In genomic region chr5:134103397-134103796, GRCh38 we compare ENCODE assay signal across 20 cellular contexts. TPM values are rescaled to one million over a fixed set of nuclear protein-coding genes. Genes with fewer than 3 reads are reported as not detected.
DNase-seq lines count a peak whose midpoint lies in the region; ATAC-seq, FAIRE-seq and TF ChIP-seq lines count a peak whose summit lies in the region.
"Had no signal": no experiment of that assay in that cellular context is flagged by ENCODE, and none has a peak within 500 bp of the region (broad histone marks: within the 10 kb centered on the region; RNA-seq: fewer than 3 reads in every experiment).

No MANE protein-coding gene starts in this region.

- SMC1A ChIA-PET in GM12878 (lab: Charles Lee; ENCODE audit: uncharacterized antibody, unreplicated experiment), result interaction anchor here (0.7 to 8.4 kb wide), 3 partner anchors 11 to 62 kb away, joined by 4 to 177 read pairs (median 152); partner anchors contain the start of gene TCF7

- TF ChIP-seq RAD21 in GM12878 (IDR thresholded peaks at IDR 0.05; ENCODE audit: insufficient read depth, low read depth, low read length), result no peak

- TF ChIP-seq EP300 in GM12878 (IDR thresholded peaks at IDR 0.05; ENCODE audit: borderline replicate concordance in 1 of 2, control insufficient read depth in 1 of 2, low read depth in 2 of 2, low read length in 2 of 2), result no peak

- WGBS in GM12878 (ENCODE audit: insufficient coverage, insufficient replicate concordance, low lambda C conversion rate, missing lambda C conversion rate), result 28% methylated on average over 9 of the region's 9 CpGs

- H3K27me3 ChIP-seq in left ventricle myocardium inferior (ENCODE audit: low read depth), result no peaks in the 10 kb centered on the region
- H3K27me3 ChIP-seq in GM12878 (replicated peaks in 1 of 2; ENCODE audit: control insufficient read depth in 2 of 2, insufficient read depth in 2 of 2, low read length in 1 of 2), result no peaks in the 10 kb centered on the region
- H3K27me3 ChIP-seq: body of pancreas, esophagus muscularis mucosa, Peyer's patch, uterus had no signal

- DNase-seq in left ventricle myocardium superior (no peak), left ventricle myocardium inferior (no peak), GM12878 (ENCODE audit: low read depth, low spot score) (no peak), GOT3 (lab: John Stamatoyannopoulos, UW) (no peak), GM19239 (ENCODE audit: insufficient read length, low spot score) (no peak)
- peak; percentile 59 for DNase-seq in activated CD4-positive, alpha-beta T cell treated with anti-CD3 and anti-CD28 coated beads, Interleukin-2, amount 50 U/mL, for 1 hour
- peak; percentile 45 for DNase-seq in stimulated activated naive CD8-positive, alpha-beta T cell treated with anti-CD3 and anti-CD28 coated beads, Interleukin-15, Interleukin-2, amounts not matched to agents 100 U/mL and 50 U/mL, for 24 hours
- DNase-seq: activated CD4-positive, CD25-positive, alpha-beta regulatory T cell; body of pancreas; head of caudate nucleus; HFFc6; mesenchymal stem cell; NCI-H2107; SW 1271; uterus had no signal

- no peak overlapping the region for H2AFZ ChIP-seq in GM12878 (ENCODE audit: control insufficient read depth, low read depth, low read length)

- FAIRE-seq in GM12878 (lab: Jason Lieb, UNC) (no peak), GM19239 (lab: Jason Lieb, UNC) (no peak)
- FAIRE-seq: D721Med, islet of Langerhans had no signal

- H3K4me2 ChIP-seq in GM12878 (ENCODE audit: control insufficient read depth, insufficient read depth), result peak overlapping the region; percentile 38; the same call in 1 of the 2 replicates

- H3K9me3 ChIP-seq in left ventricle myocardium inferior (replicated peaks), result no peaks in the 10 kb centered on the region
- H3K9me3 ChIP-seq in GM12878 (replicated peaks; ENCODE audit: control insufficient read depth, insufficient read depth, low read length), result no peaks in the 10 kb centered on the region
- H3K9me3 ChIP-seq: body of pancreas, esophagus muscularis mucosa, Peyer's patch, uterus had no signal

- H3K27ac ChIP-seq in left ventricle myocardium inferior (replicated peaks), result no peak overlapping the region
- H3K27ac ChIP-seq in GM12878 (ENCODE audit: control insufficient read depth, insufficient read depth), result peak overlapping the region; percentile 77
- H3K27ac ChIP-seq: body of pancreas, esophagus muscularis mucosa, uterus had no signal

- H3K4me3 ChIP-seq in left ventricle myocardium inferior, result no peak overlapping the region
- H3K4me3 ChIP-seq in GM12878, result no peak overlapping the region
- H3K4me3 ChIP-seq: body of pancreas, esophagus muscularis mucosa, Peyer's patch, uterus had no signal

- peak; percentile 67 for ATAC-seq in left ventricle myocardium superior
- peak; percentile 1; the same call in 1 of the 3 replicates for ATAC-seq in GM12878
- ATAC-seq in stimulated activated naive CD8-positive, alpha-beta T cell treated with anti-CD3 and anti-CD28 coated beads, Interleukin-15, Interleukin-2, amounts not matched to agents 100 U/mL and 50 U/mL, for 24 hours, result peak; percentile 2
- no peak for ATAC-seq in GM18511 (IDR thresholded peaks at IDR 0.05; ENCODE audit: unreplicated experiment)
- ATAC-seq: body of pancreas had no signal

- H3K9ac ChIP-seq in GM12878 (ENCODE audit: control insufficient read depth, insufficient read depth, low read length), result peak overlapping the region; percentile 51

- RAD21 ChIA-PET in GM12878 (lab: Charles Lee; ENCODE audit: unreplicated experiment), result interaction anchor here (1.1 to 2.4 kb wide), 3 partner anchors 36 to 49 kb away, joined by 3 to 7 read pairs (median 3); no protein-coding TSS in a partner anchor

- POLR2A ChIA-PET in GM12878 (lab: Charles Lee), result interaction anchor here (1.2 to 11.2 kb wide), 3 partner anchors 29 to 61 kb away, joined by 4 to 81 read pairs (median 6); no protein-coding TSS in a partner anchor

- H3K36me3 ChIP-seq in left ventricle myocardium inferior (no peaks in the 10 kb centered on the region), GM12878 (ENCODE audit: control insufficient read depth in 2 of 2, insufficient read depth in 2 of 2, low read length in 1 of 2) (no peaks in the 10 kb centered on the region)
- H3K36me3 ChIP-seq: esophagus muscularis mucosa, Peyer's patch, uterus had no signal

- in situ Hi-C loops in GM12878 (cut with MboI), result loop anchor here (5.0 kb wide), 1 partner anchor 34 kb away; no protein-coding TSS in a partner anchor

- no TSS peak for BruUV-seq in GM12878 (replicated peaks; lab: Mats Ljungman, UMichigan)

- no peak for TF ChIP-seq POLR2A in GM12878 (IDR thresholded peaks at IDR 0.05; ENCODE audit: low read depth, low read length)

- peaks cover 3% of the 10 kb centered on the region; the same call in 1 of the 2 replicates for H3K79me2 ChIP-seq in GM12878 (ENCODE audit: control insufficient read depth, insufficient read depth, low read length)

- no peak for TF ChIP-seq CTCF in left ventricle myocardium inferior (IDR thresholded peaks at IDR 0.05; ENCODE audit: borderline replicate concordance)
- no peak for TF ChIP-seq CTCF in GM12878 (IDR thresholded peaks at IDR 0.05 in 2 of 3, conservative IDR thresholded peaks at IDR 0.05 in 1 of 3; ENCODE audit: control insufficient read depth in 2 of 3, extremely low read depth in 1 of 3, insufficient read depth in 1 of 3, low read depth in 3 of 3, low read length in 3 of 3)

- intact Hi-C loops in left ventricle myocardium superior (cut with micrococcal nuclease), result no loop called here
- intact Hi-C loops in left ventricle myocardium inferior (cut with micrococcal nuclease), result no loop called here
- intact Hi-C loops in GM12878 (cut with micrococcal nuclease; ENCODE audit: unreplicated experiment), result no loop called here

- H4K20me1 ChIP-seq in GM12878 (ENCODE audit: control insufficient read depth, insufficient read depth), result peaks cover 2% of the 10 kb centered on the region; the same call in 1 of the 2 replicates

- CTCF ChIA-PET in GM12878 (lab: Yijun Ruan, JAX), result interaction anchor here (0.7 to 6.6 kb wide), 6 partner anchors 9 to 73 kb away, joined by 3 to 112 read pairs (median 18); partner anchors contain the start of gene TCF7

- peaks cover 18% of the 10 kb centered on the region for H3K4me1 ChIP-seq in left ventricle myocardium inferior
- H3K4me1 ChIP-seq in GM12878 (ENCODE audit: control insufficient read depth, insufficient read depth, low read length), result peaks cover 70% of the 10 kb centered on the region
- H3K4me1 ChIP-seq: body of pancreas, uterus had no signal

TF ChIP-seq in GM12878, 131 proteins besides CTCF, POLR2A, EP300 and RAD21 (continues in another document):
- no peak for TF ChIP-seq SMC3 (IDR thresholded peaks at IDR 0.05; ENCODE audit: borderline replicate concordance, low read length)
- TF ChIP-seq ZNF687 (IDR thresholded peaks at IDR 0.05), result 0 out of 2 replicates have a peak, but pooled peaks have one; percentile 78
- TF ChIP-seq EED (IDR thresholded peaks at IDR 0.05; ENCODE audit: low read depth), result no peak

RNA-seq across cellular contexts. Expression of gene TCF7, which starts 11.1 kb away (rescaled TPM):
- total RNA-seq in left ventricle myocardium superior (3.4 TPM), left ventricle myocardium inferior (3.0 TPM), GM12878 (2014; rRNA removed) (19.6 and 21.6 TPM in 2 replicates), GM12878 (2014; rRNA removed; fragmentation: Illumina TruSeq; extraction: Trizol) (23.3 and 24.0 TPM in 2 replicates), GM12878 (2021) (60.2 and 63.5 TPM in 2 replicates)
- total RNA-seq in GM12878 (2013; cell fraction: nucleolus; rRNA removed), result 344 and 364 TPM in 2 replicates
- polyA plus RNA-seq in GM12878 (2011; ENCODE audit: low read depth), result 26.0 TPM
- polyA plus RNA-seq in GM12878 (2011; rRNA removed) (20.5 and 34.6 TPM in 2 replicates), GM12878 (2014; fragmentation: Illumina TruSeq; extraction: Trizol) (44.1 and 59.3 TPM in 2 replicates), GM12878 (2014; fragmentation: Nextera tagmentation; extraction: Ambion mirVana) (10 to 100 TPM in 1 of 2 experiments, 1 to 10 TPM in 1; 10.0 to 13.2 TPM), GM12878 (2014; rRNA removed) (29.0 and 37.6 TPM in 2 replicates), GM12878 (2016; fragmentation: Nextera tagmentation; extraction: Ambion mirVana) (10 to 100 TPM; 22.7 to 23.2 TPM)
- 27.6 and 32.9 TPM in 2 replicates for polyA plus RNA-seq in GM12878 (2011; cell fraction: cytosol; rRNA removed)
- polyA plus RNA-seq in GM12878 (2011; cell fraction: nucleus; rRNA removed), result 62.1 and 64.0 TPM in 2 replicates
- polyA plus RNA-seq in GM12878 (2012), result 52.2 and 55.4 TPM in 2 replicates
- 52.8 and 74.5 TPM in 2 replicates for polyA minus RNA-seq in GM12878 (2011; rRNA and poly(A)+ RNA removed)
- 25.0 and 25.4 TPM in 2 replicates for polyA minus RNA-seq in GM12878 (2011; cell fraction: cytosol; rRNA and poly(A)+ RNA removed)
- 60.7 and 103 TPM in 2 replicates for polyA minus RNA-seq in GM12878 (2011; cell fraction: nucleus; rRNA and poly(A)+ RNA removed)

Comparison
In these comparisons a context has a peak if more than half of its experiments do, and no peak if none do; other contexts are left out.
1. DNase-seq: peak in activated CD4-positive, alpha-beta T cell treated with anti-CD3 and anti-CD28 coated beads, Interleukin-2, amount 50 U/mL, for 1 hour (single experiment) and stimulated activated naive CD8-positive, alpha-beta T cell treated with anti-CD3 and anti-CD28 coated beads, Interleukin-15, Interleukin-2, amounts not matched to agents 100 U/mL and 50 U/mL, for 24 hours (single experiment); none in left ventricle myocardium superior (single experiment), left ventricle myocardium inferior (single experiment), GM12878 (single experiment), GOT3 (single experiment) and GM19239 (single experiment).